ENCODE assay signal across 11 cellular contexts in genomic region chr5:82676663-82677062, GRCh38.
DNase-seq lines count a peak whose midpoint lies in the region; ATAC-seq, FAIRE-seq and TF ChIP-seq lines count a peak whose summit lies in the region.
"Had no signal": no experiment of that assay in that cellular context is flagged by ENCODE, and none has a peak within 500 bp of the region (broad histone marks: within the 10 kb centered on the region; RNA-seq: fewer than 3 reads in every experiment).

No MANE protein-coding gene starts in this region.

- H3K4me3 ChIP-seq in GM12878 = no peak overlapping the region
- H3K4me3 ChIP-seq: cardiac muscle cell had no signal

- peaks cover 1% of the 10 kb centered on the region; the same call in 2 of the 3 replicates for H3K9me3 ChIP-seq in GM12878 (replicated peaks; ENCODE audit: control insufficient read depth, insufficient read depth, low read length)

- POLR2A ChIA-PET in GM12878 (lab: Charles Lee) = no interaction called here

- TF ChIP-seq POLR2A in GM18505 (IDR thresholded peaks at IDR 0.05; ENCODE audit: borderline replicate concordance, extremely low read depth, insufficient read depth, insufficient read length) = no peak
- no peak for TF ChIP-seq POLR2A in GM12878 (IDR thresholded peaks at IDR 0.05; ENCODE audit: low read depth, low read length)

- FAIRE-seq in GM12878 (lab: Jason Lieb, UNC) = peak; percentile 72

- no peaks in the 10 kb centered on the region for H3K79me2 ChIP-seq in GM12878 (ENCODE audit: control insufficient read depth, insufficient read depth, low read length)

- ATAC-seq in GM18505 (IDR thresholded peaks at IDR 0.05; ENCODE audit: unreplicated experiment) (peak; percentile 50), GM21360 (IDR thresholded peaks at IDR 0.05; ENCODE audit: unreplicated experiment) (peak; percentile 73), HG03354 (IDR thresholded peaks at IDR 0.05; ENCODE audit: poor library complexity, severe bottlenecking, unreplicated experiment) (peak; percentile 74), GM12878 (peak; percentile 74), GM21576 (IDR thresholded peaks at IDR 0.05; ENCODE audit: unreplicated experiment) (no peak)

- H3K27ac ChIP-seq in GM12878 (ENCODE audit: control insufficient read depth, insufficient read depth) = no peak overlapping the region
- H3K27ac ChIP-seq: cardiac muscle cell had no signal

- in situ Hi-C loops in GM12878 (cut with MboI) = no loop called here

- DNase-seq in GM12878 (ENCODE audit: low read depth, low spot score) (peak; percentile 16), cerebellum (ENCODE audit: low spot score) (no peak), NCI-H524 treated with DMSO at 0.1 percent for 48 hours (lab: John Stamatoyannopoulos, UW) (no peak), COR-L47 (lab: John Stamatoyannopoulos, UW) (no peak)
- DNase-seq: GF-D8, NCI-H526 treated with DMSO at 0.1 percent for 48 hours had no signal

- no peak for TF ChIP-seq RAD21 in GM12878 (IDR thresholded peaks at IDR 0.05; ENCODE audit: insufficient read depth, low read depth, low read length)

- 0% methylated on average over 4 of the region's 4 CpGs for WGBS in GM12878 (ENCODE audit: insufficient coverage, insufficient replicate concordance, low lambda C conversion rate, missing lambda C conversion rate)

- no peaks in the 10 kb centered on the region for H3K27me3 ChIP-seq in GM12878 (replicated peaks in 1 of 2; ENCODE audit: control insufficient read depth in 2 of 2, insufficient read depth in 2 of 2, low read length in 1 of 2)
- H3K27me3 ChIP-seq: cardiac muscle cell had no signal

- H3K36me3 ChIP-seq in GM12878 (ENCODE audit: control insufficient read depth in 2 of 2, insufficient read depth in 2 of 2, low read length in 1 of 2) = no peaks in the 10 kb centered on the region
- H3K36me3 ChIP-seq: cardiac muscle cell had no signal

- H3K4me2 ChIP-seq in GM12878 (ENCODE audit: control insufficient read depth, insufficient read depth) = no peak overlapping the region

- CTCF ChIA-PET in GM12878 (lab: Yijun Ruan, JAX) = no interaction called here

- no peaks in the 10 kb centered on the region for H4K20me1 ChIP-seq in GM12878 (ENCODE audit: control insufficient read depth, insufficient read depth)

- SMC1A ChIA-PET in GM12878 (lab: Charles Lee; ENCODE audit: uncharacterized antibody, unreplicated experiment) = no interaction called here

- no peak for TF ChIP-seq CTCF in GM12878 (IDR thresholded peaks at IDR 0.05 in 2 of 3, conservative IDR thresholded peaks at IDR 0.05 in 1 of 3; ENCODE audit: control insufficient read depth in 2 of 3, extremely low read depth in 1 of 3, insufficient read depth in 1 of 3, low read depth in 3 of 3, low read length in 3 of 3)

- H3K4me1 ChIP-seq in GM12878 (ENCODE audit: control insufficient read depth, insufficient read depth, low read length) = no peaks in the 10 kb centered on the region

- H2AFZ ChIP-seq in GM12878 (ENCODE audit: control insufficient read depth, low read depth, low read length) = no peak overlapping the region

- intact Hi-C loops in GM12878 (cut with micrococcal nuclease; ENCODE audit: unreplicated experiment) = no loop called here

- BruUV-seq in GM12878 (replicated peaks; lab: Mats Ljungman, UMichigan) = no TSS peak

- TF ChIP-seq EP300 in GM12878 (IDR thresholded peaks at IDR 0.05; ENCODE audit: borderline replicate concordance in 1 of 2, control insufficient read depth in 1 of 2, low read depth in 2 of 2, low read length in 2 of 2) = no peak

- RAD21 ChIA-PET in GM12878 (lab: Charles Lee; ENCODE audit: unreplicated experiment) = no interaction called here

- H3K9ac ChIP-seq in GM12878 (ENCODE audit: control insufficient read depth, insufficient read depth, low read length) = no peak overlapping the region

TF ChIP-seq in GM12878, 131 proteins besides CTCF, POLR2A, EP300 and RAD21 (continues in another document):
- TF ChIP-seq HDAC6 (IDR thresholded peaks at IDR 0.05; ENCODE audit: unreplicated experiment) (no peak), MAX (IDR thresholded peaks at IDR 0.05; ENCODE audit: low read depth, low read length) (no peak), YY1 (IDR thresholded peaks at IDR 0.05; ENCODE audit: low read depth, low read length) (no peak), NKRF (conservative IDR thresholded peaks at IDR 0.05) (no peak), RUNX3 (IDR thresholded peaks at IDR 0.05; ENCODE audit: low read length) (peak; percentile 93), RFX5 (IDR thresholded peaks at IDR 0.05; ENCODE audit: low read depth, low read length) (no peak), BCL11A (IDR thresholded peaks at IDR 0.05; ENCODE audit: low read depth, low read length) (peak; percentile 41; the same call in 1 of the 2 replicates), PAX5 (IDR thresholded peaks at IDR 0.05; ENCODE audit: borderline replicate concordance, low read depth, low read length) (no peak), PAX8 (IDR thresholded peaks at IDR 0.05) (no peak), SREBF1 (IDR thresholded peaks at IDR 0.05; ENCODE audit: low read length) (no peak), CEBPB (IDR thresholded peaks at IDR 0.05; ENCODE audit: borderline replicate concordance in 1 of 2, low read depth in 2 of 2, low read length in 2 of 2) (no peak), ESRRA (IDR thresholded peaks at IDR 0.05; ENCODE audit: low read length) (no peak), MEF2B (IDR thresholded peaks at IDR 0.05; ENCODE audit: partially characterized antibody, poor library complexity, severe bottlenecking) (no peak), ZBED1 (IDR thresholded peaks at IDR 0.05; ENCODE audit: borderline replicate concordance) (no peak), BRCA1 (IDR thresholded peaks at IDR 0.05; ENCODE audit: low read depth, low read length) (no peak), EZH2 (IDR thresholded peaks at IDR 0.05; ENCODE audit: borderline replicate concordance, control insufficient read depth, low read depth, low read length) (no peak), EGR1 (IDR thresholded peaks at IDR 0.05; ENCODE audit: borderline replicate concordance in 1 of 2, low read depth in 2 of 2, low read length in 2 of 2) (no peak), MLLT1 (IDR thresholded peaks at IDR 0.05) (peak; percentile 65; the same call in 1 of the 2 replicates), ZBTB33 (IDR thresholded peaks at IDR 0.05) (no peak), CREM (IDR thresholded peaks at IDR 0.05; ENCODE audit: low read depth) (peak; percentile 21; the same call in 1 of the 2 replicates)
